9 cellular contexts compared by ENCODE assay signal in the genomic region with DNA sequence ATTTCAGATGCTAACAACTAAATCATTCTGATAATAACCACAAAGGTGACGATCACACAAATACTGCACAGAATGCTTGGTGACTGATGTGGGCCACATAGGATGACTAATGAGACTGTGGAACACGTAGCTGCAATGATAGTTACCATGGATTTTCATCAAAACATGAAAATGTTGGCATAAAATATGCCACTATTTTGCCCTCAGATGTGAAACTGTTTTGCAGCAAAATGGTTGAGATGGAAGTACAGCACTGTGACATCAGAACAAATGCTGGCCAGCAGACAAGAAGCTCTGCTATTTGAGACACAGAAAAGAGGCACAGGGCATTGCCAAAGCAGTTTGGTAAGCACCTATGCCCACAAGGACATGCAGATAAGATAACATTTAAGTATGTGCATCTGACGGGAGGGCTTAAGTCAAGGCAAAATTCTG.
DNase-seq lines count a peak whose midpoint lies in the region; ATAC-seq, FAIRE-seq and TF ChIP-seq lines count a peak whose summit lies in the region.
"Had no signal": no experiment of that assay in that cellular context is flagged by ENCODE, and none has a peak within 500 bp of the region (broad histone marks: within the 10 kb centered on the region; RNA-seq: fewer than 3 reads in every experiment).

No MANE protein-coding gene starts in this region.

- H3K79me2 ChIP-seq in fibroblast of lung (ENCODE audit: control insufficient read depth, insufficient read depth, low read length) (no peaks in the 10 kb centered on the region), smooth muscle cell (ENCODE audit: low read depth) (no peaks in the 10 kb centered on the region), MM.1S (ENCODE audit: low read length) (no peaks in the 10 kb centered on the region)

- CTCF ChIA-PET in GM10248 (lab: Yijun Ruan, JAX): interaction anchor here (1.2 to 5.1 kb wide), 3 partner anchors 10 to 85 kb away, joined by 3 to 23 read pairs (median 4); no protein-coding TSS in a partner anchor

- H3K36me3 ChIP-seq in fibroblast of lung (ENCODE audit: control insufficient read depth, insufficient read depth, low read length) (no peaks in the 10 kb centered on the region), smooth muscle cell (ENCODE audit: low read depth) (no peaks in the 10 kb centered on the region), MM.1S (replicated peaks; ENCODE audit: insufficient read depth, low read length) (no peaks in the 10 kb centered on the region)

- H2AFZ ChIP-seq in fibroblast of lung (ENCODE audit: low read length) (no peak overlapping the region), smooth muscle cell (ENCODE audit: low read depth) (no peak overlapping the region), MM.1S (ENCODE audit: low read length) (no peak overlapping the region)

- no peak overlapping the region for H3K27ac ChIP-seq in fibroblast of lung (ENCODE audit: insufficient read depth, low read length)
- H3K27ac ChIP-seq in smooth muscle cell (ENCODE audit: low read depth): peak overlapping the region; percentile 61
- H3K27ac ChIP-seq in MM.1S (ENCODE audit: low read length): no peak overlapping the region
- H3K27ac ChIP-seq: epithelial cell of prostate had no signal

- H3K9me2 ChIP-seq in MM.1S (replicated peaks; ENCODE audit: insufficient read depth, low read length): no peaks in the 10 kb centered on the region

- DNase-seq in GM19239 (ENCODE audit: insufficient read length, low spot score) (no peak), fibroblast of lung (ENCODE audit: low read depth in 2 of 2) (peak; percentile 32 to 72), smooth muscle cell (lab: John Stamatoyannopoulos, UW; ENCODE audit: unreplicated experiment) (no peak), GM10248 (ENCODE audit: extremely low spot score) (no peak), MM.1S (no peak), islet precursor cell (no peak)
- peak; percentile 42 for DNase-seq in activated CD4-positive, alpha-beta T cell treated with anti-CD3 and anti-CD28 coated beads for 48 hours

- no peak for TF ChIP-seq CTCF in fibroblast of lung (conservative IDR thresholded peaks at IDR 0.05 in 1 of 2, IDR thresholded peaks at IDR 0.05 in 1 of 2; ENCODE audit: low read depth in 1 of 2, low read length in 2 of 2)
- no peak for TF ChIP-seq CTCF in smooth muscle cell (IDR thresholded peaks at IDR 0.05; ENCODE audit: borderline replicate concordance, insufficient read depth, poor library complexity, severe bottlenecking)
- no peak for TF ChIP-seq CTCF in GM10248 (IDR thresholded peaks at IDR 0.05; ENCODE audit: control extremely low read depth, extremely low read depth, low read depth, missing control alignments)
- no peak for TF ChIP-seq CTCF in MM.1S (IDR thresholded peaks at IDR 0.05; ENCODE audit: low read length)

- H3K27me3 ChIP-seq in fibroblast of lung (ENCODE audit: control insufficient read depth, insufficient read depth, low read length): no peaks in the 10 kb centered on the region
- no peaks in the 10 kb centered on the region for H3K27me3 ChIP-seq in smooth muscle cell (ENCODE audit: low read depth)
- H3K27me3 ChIP-seq in MM.1S (replicated peaks; ENCODE audit: insufficient read depth, low read length): no peaks in the 10 kb centered on the region

- H4K20me1 ChIP-seq in fibroblast of lung (ENCODE audit: control insufficient read depth, extremely low read depth, insufficient read depth, low read length): no peaks in the 10 kb centered on the region
- H4K20me1 ChIP-seq in smooth muscle cell (ENCODE audit: low read depth): no peaks in the 10 kb centered on the region
- no peaks in the 10 kb centered on the region for H4K20me1 ChIP-seq in MM.1S (ENCODE audit: insufficient read depth, low read length)

- no peak overlapping the region for H3K9ac ChIP-seq in fibroblast of lung (ENCODE audit: insufficient read depth, low read length)
- H3K9ac ChIP-seq in smooth muscle cell (ENCODE audit: low read depth): peak overlapping the region; percentile 39
- no peak overlapping the region for H3K9ac ChIP-seq in MM.1S (ENCODE audit: low read length)

- 39% methylated on average over 3 of the region's 3 CpGs for WGBS in smooth muscle cell (ENCODE audit: low lambda C conversion rate)

- peaks cover 5% of the 10 kb centered on the region for H3K4me1 ChIP-seq in fibroblast of lung (ENCODE audit: control insufficient read depth, extremely low read depth, insufficient read depth, low read length)
- peaks cover 3% of the 10 kb centered on the region for H3K4me1 ChIP-seq in smooth muscle cell (ENCODE audit: low read depth)
- H3K4me1 ChIP-seq in MM.1S (ENCODE audit: low read length): no peaks in the 10 kb centered on the region; the same call in 1 of the 2 replicates

- H3K4me2 ChIP-seq in fibroblast of lung (ENCODE audit: extremely low read depth, insufficient read depth, low read length) (no peak overlapping the region), smooth muscle cell (no peak overlapping the region), MM.1S (ENCODE audit: low read depth, low read length) (no peak overlapping the region)

- no peaks in the 10 kb centered on the region for H3F3A ChIP-seq in smooth muscle cell (ENCODE audit: low read depth)
- H3F3A ChIP-seq in MM.1S (ENCODE audit: insufficient read depth, low read length): no peaks in the 10 kb centered on the region

- peak; percentile 76 for FAIRE-seq in GM19239 (lab: Jason Lieb, UNC)

- H3K4me3 ChIP-seq in fibroblast of lung (replicated peaks in 1 of 4; ENCODE audit: control extremely low read depth in 1 of 4, insufficient read depth in 1 of 4, low read depth in 3 of 4, low read length in 4 of 4) (no peak overlapping the region), smooth muscle cell (no peak overlapping the region), MM.1S (ENCODE audit: low read length) (no peak overlapping the region)

- POLR2A ChIA-PET in GM10248 (lab: Yijun Ruan, JAX): no interaction called here

- no peak for ATAC-seq in HG02623 (IDR thresholded peaks at IDR 0.05; ENCODE audit: unreplicated experiment)

- no peaks in the 10 kb centered on the region for H3K9me3 ChIP-seq in fibroblast of lung (ENCODE audit: control insufficient read depth, insufficient read depth, low read depth, low read length)
- H3K9me3 ChIP-seq in smooth muscle cell (replicated peaks; ENCODE audit: low read depth): no peaks in the 10 kb centered on the region
- H3K9me3 ChIP-seq in MM.1S (replicated peaks; ENCODE audit: insufficient read depth, low read length): no peaks in the 10 kb centered on the region

Comparison
In these comparisons a context has a peak if more than half of its experiments do, and no peak if none do; other contexts are left out.
1. DNase-seq: peak in activated CD4-positive, alpha-beta T cell treated with anti-CD3 and anti-CD28 coated beads for 48 hours (single experiment) and fibroblast of lung (2 of 2); none in GM19239 (single experiment), smooth muscle cell (single experiment), GM10248 (single experiment), MM.1S (single experiment) and islet precursor cell (single experiment).